29 cellular contexts compared by ENCODE assay signal in the genomic region with DNA sequence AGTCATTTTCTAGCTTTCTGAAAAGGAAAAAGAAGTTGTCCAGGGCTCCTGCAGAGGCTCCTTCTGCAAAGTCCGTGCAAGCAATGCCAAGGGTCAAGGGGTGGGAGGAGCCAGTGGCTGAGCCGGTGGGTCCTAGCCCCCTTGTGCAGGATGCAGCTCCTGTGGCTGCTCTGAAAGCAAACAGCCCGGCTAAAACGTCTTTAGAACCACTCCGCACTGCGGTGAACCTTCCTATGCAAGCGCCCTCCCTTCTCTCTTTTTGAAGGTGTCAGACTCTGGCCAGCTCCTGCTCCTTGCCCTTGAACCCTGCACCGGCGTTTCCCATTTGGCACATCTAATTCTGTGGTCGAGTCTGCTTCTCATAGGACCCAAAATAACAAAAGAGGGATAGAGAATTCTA.
"Had no signal": no experiment of that assay in that cellular context is flagged by ENCODE, and none has a peak within 500 bp of the region (broad histone marks: within the 10 kb centered on the region; RNA-seq: fewer than 3 reads in every experiment).

No MANE protein-coding gene starts in this region.

- H3K4me3 Mint-ChIP-seq: mesothelial cell of epicardium; naive thymus-derived CD4-positive, alpha-beta T cell; natural killer cell treated with Interleukin-12 subunit alpha and Interleukin-12 subunit beta and Interleukin-15 and Interleukin-18, amount 100 ng/mL, for 72 hours; stimulated activated memory B cell treated with anti-CD40 and anti-IgM and Interleukin-4, amounts not matched to agents 10 μg/mL and 1 μg/mL and 100 μg/mL, for 72 hours; stimulated activated naive CD8-positive, alpha-beta T cell treated with anti-CD3 and anti-CD28 coated beads, Interleukin-15, amount 100 ng/mL, for 72 hours had no signal

- H3K27ac ChIP-seq: heart right ventricle, hepatocyte, left lung, lower lobe of right lung, ovary, right atrium auricular region, right lobe of liver, skin epidermis, testis, thyroid gland, transverse colon, upper lobe of left lung, vagina had no signal

- H3K27me3 ChIP-seq: hepatocyte, ovary, right atrium auricular region, right lobe of liver, testis, thyroid gland, vagina had no signal

- H3K36me3 ChIP-seq: heart right ventricle, left lung, lower lobe of right lung, ovary, right atrium auricular region, right lobe of liver, thyroid gland, transverse colon, upper lobe of left lung, vagina had no signal

- DNase-seq: heart right ventricle; kidney; left colon; left lung; lower lobe of right lung; mammary epithelial cell; mesenchymal stem cell; naive thymus-derived CD4-positive, alpha-beta T cell; ovary; stimulated activated CD4-positive, alpha-beta T cell treated with anti-CD3 and anti-CD28 coated beads, Interleukin-12 subunit alpha, Interleukin-12 subunit beta, amount 100 ng/mL, for 4 hours; stimulated activated CD4-positive, alpha-beta T cell treated with anti-CD3 and anti-CD28 coated beads, Interleukin-15, amount 100 ng/mL, for 24 hours; stimulated activated CD4-positive, alpha-beta T cell treated with anti-CD3 and anti-CD28 coated beads, Interleukin-2, amount 100 ng/mL, for 24 hours; stimulated activated CD4-positive, alpha-beta T cell treated with anti-CD3 and anti-CD28 coated beads, Interleukin-4, amount 100 ng/mL, for 24 hours; stimulated activated naive CD4-positive, alpha-beta T cell treated with Interleukin-2 at 50 U/mL for 16 hours; stimulated activated naive CD8-positive, alpha-beta T cell treated with anti-CD3 and anti-CD28 coated beads, Interleukin-15, amount 100 ng/mL, for 72 hours; substantia nigra; testis; thyroid gland; transverse colon; upper lobe of left lung had no signal

- ATAC-seq: heart right ventricle; left colon; left lung; lower lobe of right lung; naive thymus-derived CD4-positive, alpha-beta T cell; natural killer cell treated with Interleukin-12 subunit alpha and Interleukin-12 subunit beta and Interleukin-15 and Interleukin-18, amount 100 ng/mL, for 72 hours; right lobe of liver; stimulated activated memory B cell treated with anti-CD40 and anti-IgM and Interleukin-4, amounts not matched to agents 10 μg/mL and 1 μg/mL and 100 μg/mL, for 72 hours; stimulated activated naive CD8-positive, alpha-beta T cell treated with anti-CD3 and anti-CD28 coated beads, Interleukin-15, amount 100 ng/mL, for 72 hours had no signal

- H3K9me3 Mint-ChIP-seq: mesothelial cell of epicardium; natural killer cell treated with Interleukin-12 subunit alpha and Interleukin-12 subunit beta and Interleukin-15 and Interleukin-18, amount 100 ng/mL, for 72 hours; stimulated activated memory B cell treated with anti-CD40 and anti-IgM and Interleukin-4, amounts not matched to agents 10 μg/mL and 1 μg/mL and 100 μg/mL, for 72 hours; stimulated activated naive CD8-positive, alpha-beta T cell treated with anti-CD3 and anti-CD28 coated beads, Interleukin-15, amount 100 ng/mL, for 72 hours had no signal

- H3K9me3 ChIP-seq: heart right ventricle, left lung, lower lobe of right lung, ovary, right atrium auricular region, right lobe of liver, testis, thyroid gland, transverse colon, upper lobe of left lung, vagina had no signal

- H3K4me3 ChIP-seq: heart right ventricle, hepatocyte, left lung, lower lobe of right lung, ovary, right atrium auricular region, right lobe of liver, skin epidermis, testis, thyroid gland, transverse colon, upper lobe of left lung, vagina had no signal

- H3K4me1 ChIP-seq: lower lobe of right lung, right lobe of liver, testis had no signal

- H3K27ac Mint-ChIP-seq: mesothelial cell of epicardium; natural killer cell treated with Interleukin-12 subunit alpha and Interleukin-12 subunit beta and Interleukin-15 and Interleukin-18, amount 100 ng/mL, for 72 hours; progenitor cell of endocrine pancreas; stimulated activated memory B cell treated with anti-CD40 and anti-IgM and Interleukin-4, amounts not matched to agents 10 μg/mL and 1 μg/mL and 100 μg/mL, for 72 hours had no signal

- H3K4me1 Mint-ChIP-seq: stimulated activated memory B cell treated with anti-CD40 and anti-IgM and Interleukin-4, amounts not matched to agents 10 μg/mL and 1 μg/mL and 100 μg/mL, for 72 hours had no signal

- H3K36me3 Mint-ChIP-seq: mesothelial cell of epicardium; naive thymus-derived CD4-positive, alpha-beta T cell; natural killer cell treated with Interleukin-12 subunit alpha and Interleukin-12 subunit beta and Interleukin-15 and Interleukin-18, amount 100 ng/mL, for 72 hours; stimulated activated memory B cell treated with anti-CD40 and anti-IgM and Interleukin-4, amounts not matched to agents 10 μg/mL and 1 μg/mL and 100 μg/mL, for 72 hours had no signal

- FAIRE-seq: kidney had no signal
